ENCODE assay signal across 27 cellular contexts in the genomic region with DNA sequence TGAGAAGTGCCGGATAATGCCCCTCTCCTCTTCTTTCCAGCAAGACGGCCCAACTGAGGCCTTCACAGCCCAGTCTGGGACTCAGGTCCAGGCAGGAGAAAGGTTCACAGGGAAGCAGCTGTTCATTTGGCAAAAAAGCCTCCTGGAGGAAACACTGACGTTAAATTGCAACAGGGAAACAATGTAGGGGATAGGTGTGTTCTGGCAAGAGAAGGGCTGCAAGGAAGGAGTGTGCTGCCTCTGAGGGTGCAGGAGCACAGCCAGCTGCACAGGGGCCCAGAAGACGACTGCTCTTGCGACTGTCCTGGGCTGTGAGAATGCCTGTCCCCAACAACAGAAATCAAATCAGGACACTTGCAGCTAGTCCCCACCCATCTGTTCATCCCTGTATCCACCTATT.
"Had no signal": no experiment of that assay in that cellular context is flagged by ENCODE, and none has a peak within 500 bp of the region (broad histone marks: within the 10 kb centered on the region; RNA-seq: fewer than 3 reads in every experiment).

No MANE protein-coding gene starts in this region.

- DNase-seq: cortex of kidney; foreskin fibroblast; gastrocnemius medialis; kidney; mucosa of descending colon; naive B cell; stimulated activated CD4-positive, alpha-beta T cell treated with anti-CD3 and anti-CD28 coated beads, Interleukin-12 subunit alpha, Interleukin-12 subunit beta, amount 100 ng/mL, for 4 hours; stimulated activated CD4-positive, alpha-beta T cell treated with anti-CD3 and anti-CD28 coated beads, Interleukin-1b, Interleukin-23, amount 100 ng/mL, for 48 hours; stimulated activated CD4-positive, alpha-beta T cell treated with anti-CD3 and anti-CD28 coated beads, Interleukin-4, amount 100 ng/mL, for 1 hour; stimulated activated CD8-positive, alpha-beta memory T cell treated with anti-CD3 and anti-CD28 coated beads, Interleukin-4, amount 100 ng/mL, for 48 hours; stimulated activated naive CD4-positive, alpha-beta T cell; stimulated activated naive CD8-positive, alpha-beta T cell treated with anti-CD3 and anti-CD28 coated beads, Interleukin-15, amount 100 ng/mL, for 72 hours; thyroid gland had no signal

- H3K9ac ChIP-seq: parathyroid adenoma had no signal

- H3K4me1 Mint-ChIP-seq: naive B cell; neural crest cell; stimulated activated naive CD8-positive, alpha-beta T cell treated with anti-CD3 and anti-CD28 coated beads, Interleukin-15, amount 100 ng/mL, for 72 hours had no signal

- H3K36me3 ChIP-seq: gastrocnemius medialis, prostate gland, right atrium auricular region, thyroid gland had no signal

- H3K4me3 Mint-ChIP-seq: memory B cell; mesothelial cell of epicardium; naive B cell; natural killer cell treated with Interleukin-12 subunit alpha and Interleukin-12 subunit beta and Interleukin-15 and Interleukin-18, amount 100 ng/mL, for 72 hours; neural crest cell; stimulated activated naive CD8-positive, alpha-beta T cell treated with anti-CD3 and anti-CD28 coated beads, Interleukin-15, amount 100 ng/mL, for 72 hours; type B pancreatic cell had no signal

- H3K27me3 Mint-ChIP-seq: stimulated activated naive CD8-positive, alpha-beta T cell treated with anti-CD3 and anti-CD28 coated beads, Interleukin-15, amount 100 ng/mL, for 72 hours had no signal

- H3K79me2 ChIP-seq: parathyroid adenoma had no signal

- H2AFZ ChIP-seq: parathyroid adenoma had no signal

- H3K9me3 ChIP-seq: gastrocnemius medialis, mucosa of descending colon, prostate gland, right atrium auricular region, thyroid gland had no signal

- H3K4me1 ChIP-seq: gastrocnemius medialis, parathyroid adenoma, prostate gland, right atrium auricular region, thyroid gland had no signal

- H3K27me3 ChIP-seq: gastrocnemius medialis, right atrium auricular region, thyroid gland had no signal

- H3K4me2 ChIP-seq: smooth muscle cell had no signal

- H3K36me3 Mint-ChIP-seq: memory B cell; mesothelial cell of epicardium; natural killer cell treated with Interleukin-12 subunit alpha and Interleukin-12 subunit beta and Interleukin-15 and Interleukin-18, amount 100 ng/mL, for 72 hours; type B pancreatic cell had no signal

- H3K4me3 ChIP-seq: gastrocnemius medialis, lung, mucosa of descending colon, prostate gland, right atrium auricular region, smooth muscle cell, thyroid gland had no signal

- H3K9me3 Mint-ChIP-seq: memory B cell; mesothelial cell of epicardium; natural killer cell treated with Interleukin-12 subunit alpha and Interleukin-12 subunit beta and Interleukin-15 and Interleukin-18, amount 100 ng/mL, for 72 hours; stimulated activated naive CD8-positive, alpha-beta T cell treated with anti-CD3 and anti-CD28 coated beads, Interleukin-15, amount 100 ng/mL, for 72 hours; type B pancreatic cell had no signal

- H3K27ac ChIP-seq: epithelial cell of prostate, gastrocnemius medialis, parathyroid adenoma, right atrium auricular region, thyroid gland had no signal

- H3K27ac Mint-ChIP-seq: memory B cell; natural killer cell treated with Interleukin-12 subunit alpha and Interleukin-12 subunit beta and Interleukin-15 and Interleukin-18, amount 100 ng/mL, for 72 hours; type B pancreatic cell had no signal

- ATAC-seq: esophagus mucosa; gastrocnemius medialis; left lobe of liver; mucosa of descending colon; natural killer cell treated with Interleukin-12 subunit alpha and Interleukin-12 subunit beta and Interleukin-15 and Interleukin-18, amount 100 ng/mL, for 72 hours; sciatic nerve; stimulated activated naive CD8-positive, alpha-beta T cell treated with anti-CD3 and anti-CD28 coated beads, Interleukin-15, amount 100 ng/mL, for 72 hours had no signal
